ENCODE assay signal across 1 cellular context in genomic region chr5:176837707-176838115, GRCh38.
A peak's percentile ranks its signal among the peaks of the same experiment; 100 is the strongest.
TF ChIP-seq lines count a peak whose summit lies in the region.

No MANE protein-coding gene starts in this region.

TF ChIP-seq in WTC11, 78 proteins besides CTCF, POLR2A, EP300 and RAD21 (continued from another document):
- TF ChIP-seq, protein P1, sequence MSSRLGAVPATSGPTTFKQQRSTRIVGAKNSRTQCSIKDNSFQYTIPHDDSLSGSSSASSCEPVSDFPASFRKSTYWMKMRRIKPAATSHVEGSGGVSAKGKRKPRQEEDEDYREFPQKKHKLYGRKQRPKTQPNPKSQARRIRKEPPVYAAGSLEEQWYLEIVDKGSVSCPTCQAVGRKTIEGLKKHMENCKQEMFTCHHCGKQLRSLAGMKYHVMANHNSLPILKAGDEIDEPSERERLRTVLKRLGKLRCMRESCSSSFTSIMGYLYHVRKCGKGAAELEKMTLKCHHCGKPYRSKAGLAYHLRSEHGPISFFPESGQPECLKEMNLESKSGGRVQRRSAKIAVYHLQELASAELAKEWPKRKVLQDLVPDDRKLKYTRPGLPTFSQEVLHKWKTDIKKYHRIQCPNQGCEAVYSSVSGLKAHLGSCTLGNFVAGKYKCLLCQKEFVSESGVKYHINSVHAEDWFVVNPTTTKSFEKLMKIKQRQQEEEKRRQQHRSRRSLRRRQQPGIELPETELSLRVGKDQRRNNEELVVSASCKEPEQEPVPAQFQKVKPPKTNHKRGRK (CRISPR knock-in tag; IDR thresholded peaks at IDR 0.05; ENCODE audit: borderline replicate concordance): peak; percentile 99
- TF ChIP-seq ZNF423 (CRISPR knock-in tag; IDR thresholded peaks at IDR 0.05) (peak; percentile 72; the same call in 1 of the 2 replicates), GTF2I (CRISPR knock-in tag; conservative IDR thresholded peaks at IDR 0.05) (no peak), ERG (CRISPR knock-in tag; IDR thresholded peaks at IDR 0.05) (peak; percentile 98), NFYB (CRISPR knock-in tag; conservative IDR thresholded peaks at IDR 0.05; ENCODE audit: low read depth) (peak; percentile 80), ATF2 (CRISPR knock-in tag; IDR thresholded peaks at IDR 0.05; ENCODE audit: borderline replicate concordance, low read depth) (peak; percentile 97), MXD4 (CRISPR knock-in tag; IDR thresholded peaks at IDR 0.05; ENCODE audit: borderline replicate concordance) (peak; percentile 91; the same call in 1 of the 2 replicates), PRRX2 (CRISPR knock-in tag; IDR thresholded peaks at IDR 0.05) (peak; percentile 95), NR3C1 (CRISPR knock-in tag; conservative IDR thresholded peaks at IDR 0.05; ENCODE audit: low read depth) (peak; percentile 99), AFF4 (CRISPR knock-in tag; IDR thresholded peaks at IDR 0.05; ENCODE audit: borderline replicate concordance) (peak; percentile 98), GABPB1 (CRISPR knock-in tag; IDR thresholded peaks at IDR 0.05) (peak; percentile 98), SMAD4 (CRISPR knock-in tag; IDR thresholded peaks at IDR 0.05) (peak; percentile 99), NR1H2 (CRISPR knock-in tag; IDR thresholded peaks at IDR 0.05) (peak; percentile 98), FOXP4 (CRISPR knock-in tag; IDR thresholded peaks at IDR 0.05) (peak; percentile 100), ELF4 (CRISPR knock-in tag; IDR thresholded peaks at IDR 0.05; ENCODE audit: low read depth) (peak; percentile 99), JAZF1 (CRISPR knock-in tag; IDR thresholded peaks at IDR 0.05) (no peak), ETV6 (CRISPR knock-in tag; IDR thresholded peaks at IDR 0.05) (peak; percentile 100), KAT7 (CRISPR knock-in tag; IDR thresholded peaks at IDR 0.05; ENCODE audit: borderline replicate concordance) (peak; percentile 100), RORB (CRISPR knock-in tag; IDR thresholded peaks at IDR 0.05) (no peak), HMGXB4 (CRISPR knock-in tag; IDR thresholded peaks at IDR 0.05) (peak; percentile 96), NR2C2 (CRISPR knock-in tag; IDR thresholded peaks at IDR 0.05) (peak; percentile 95), OVOL2 (CRISPR knock-in tag; IDR thresholded peaks at IDR 0.05; ENCODE audit: borderline replicate concordance) (no peak)
- TF ChIP-seq, protein P2, sequence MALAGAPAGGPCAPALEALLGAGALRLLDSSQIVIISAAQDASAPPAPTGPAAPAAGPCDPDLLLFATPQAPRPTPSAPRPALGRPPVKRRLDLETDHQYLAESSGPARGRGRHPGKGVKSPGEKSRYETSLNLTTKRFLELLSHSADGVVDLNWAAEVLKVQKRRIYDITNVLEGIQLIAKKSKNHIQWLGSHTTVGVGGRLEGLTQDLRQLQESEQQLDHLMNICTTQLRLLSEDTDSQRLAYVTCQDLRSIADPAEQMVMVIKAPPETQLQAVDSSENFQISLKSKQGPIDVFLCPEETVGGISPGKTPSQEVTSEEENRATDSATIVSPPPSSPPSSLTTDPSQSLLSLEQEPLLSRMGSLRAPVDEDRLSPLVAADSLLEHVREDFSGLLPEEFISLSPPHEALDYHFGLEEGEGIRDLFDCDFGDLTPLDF (CRISPR knock-in tag; IDR thresholded peaks at IDR 0.05): peak; percentile 99
- TF ChIP-seq, protein P3, sequence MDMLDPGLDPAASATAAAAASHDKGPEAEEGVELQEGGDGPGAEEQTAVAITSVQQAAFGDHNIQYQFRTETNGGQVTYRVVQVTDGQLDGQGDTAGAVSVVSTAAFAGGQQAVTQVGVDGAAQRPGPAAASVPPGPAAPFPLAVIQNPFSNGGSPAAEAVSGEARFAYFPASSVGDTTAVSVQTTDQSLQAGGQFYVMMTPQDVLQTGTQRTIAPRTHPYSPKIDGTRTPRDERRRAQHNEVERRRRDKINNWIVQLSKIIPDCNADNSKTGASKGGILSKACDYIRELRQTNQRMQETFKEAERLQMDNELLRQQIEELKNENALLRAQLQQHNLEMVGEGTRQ (CRISPR knock-in tag; IDR thresholded peaks at IDR 0.05): peak; percentile 76
- TF ChIP-seq, protein P4, sequence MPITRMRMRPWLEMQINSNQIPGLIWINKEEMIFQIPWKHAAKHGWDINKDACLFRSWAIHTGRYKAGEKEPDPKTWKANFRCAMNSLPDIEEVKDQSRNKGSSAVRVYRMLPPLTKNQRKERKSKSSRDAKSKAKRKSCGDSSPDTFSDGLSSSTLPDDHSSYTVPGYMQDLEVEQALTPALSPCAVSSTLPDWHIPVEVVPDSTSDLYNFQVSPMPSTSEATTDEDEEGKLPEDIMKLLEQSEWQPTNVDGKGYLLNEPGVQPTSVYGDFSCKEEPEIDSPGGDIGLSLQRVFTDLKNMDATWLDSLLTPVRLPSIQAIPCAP (CRISPR knock-in tag; IDR thresholded peaks at IDR 0.05): peak; percentile 99
- TF ChIP-seq, protein P5, sequence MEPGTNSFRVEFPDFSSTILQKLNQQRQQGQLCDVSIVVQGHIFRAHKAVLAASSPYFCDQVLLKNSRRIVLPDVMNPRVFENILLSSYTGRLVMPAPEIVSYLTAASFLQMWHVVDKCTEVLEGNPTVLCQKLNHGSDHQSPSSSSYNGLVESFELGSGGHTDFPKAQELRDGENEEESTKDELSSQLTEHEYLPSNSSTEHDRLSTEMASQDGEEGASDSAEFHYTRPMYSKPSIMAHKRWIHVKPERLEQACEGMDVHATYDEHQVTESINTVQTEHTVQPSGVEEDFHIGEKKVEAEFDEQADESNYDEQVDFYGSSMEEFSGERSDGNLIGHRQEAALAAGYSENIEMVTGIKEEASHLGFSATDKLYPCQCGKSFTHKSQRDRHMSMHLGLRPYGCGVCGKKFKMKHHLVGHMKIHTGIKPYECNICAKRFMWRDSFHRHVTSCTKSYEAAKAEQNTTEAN (CRISPR knock-in tag; IDR thresholded peaks at IDR 0.05): peak; percentile 100
